In the genomic region with DNA sequence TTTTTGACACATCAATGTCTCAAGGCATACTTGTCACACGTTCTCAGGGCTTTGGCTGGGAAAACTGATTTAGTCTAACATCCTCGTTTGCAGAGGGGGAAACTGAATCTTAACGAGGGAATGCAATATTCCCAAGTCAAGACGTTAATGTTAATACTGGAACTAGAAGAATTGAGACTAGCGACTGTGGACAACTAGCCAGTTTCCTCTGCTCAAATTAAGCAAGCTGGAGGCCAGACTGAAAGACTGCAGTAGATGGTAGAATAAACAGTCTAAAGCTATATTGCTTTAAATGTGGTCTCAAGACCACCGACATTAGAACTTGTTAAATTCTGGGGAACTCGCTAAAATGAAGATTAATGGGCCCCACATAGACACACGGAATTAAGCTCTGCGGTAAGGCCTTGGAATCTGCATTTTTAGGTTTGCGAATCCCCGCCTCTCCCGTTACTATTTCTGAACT, we compare ENCODE assay signal across 1 cellular context.
TF ChIP-seq lines count a peak whose summit lies in the region.

No MANE protein-coding gene starts in this region.

TF ChIP-seq in endothelial cell of umbilical vein, 7 proteins besides CTCF, POLR2A, EP300 and RAD21:
- TF ChIP-seq MYC (IDR thresholded peaks at IDR 0.05; ENCODE audit: low read depth, low read length): no peak
- TF ChIP-seq POLR2AphosphoS5 (IDR thresholded peaks at IDR 0.05; ENCODE audit: insufficient read depth, low read depth, low read length): no peak
- no peak for TF ChIP-seq GATA2 (IDR thresholded peaks at IDR 0.05; ENCODE audit: insufficient read depth, insufficient read length, low read depth, low read length)
- no peak for TF ChIP-seq FOS (IDR thresholded peaks at IDR 0.05; ENCODE audit: borderline replicate concordance, insufficient read depth, low read length)
- TF ChIP-seq EZH2 (IDR thresholded peaks at IDR 0.05; ENCODE audit: borderline replicate concordance, low read depth, low read length, severe bottlenecking): no peak
- TF ChIP-seq, protein P1, sequence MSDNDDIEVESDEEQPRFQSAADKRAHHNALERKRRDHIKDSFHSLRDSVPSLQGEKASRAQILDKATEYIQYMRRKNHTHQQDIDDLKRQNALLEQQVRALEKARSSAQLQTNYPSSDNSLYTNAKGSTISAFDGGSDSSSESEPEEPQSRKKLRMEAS (IDR thresholded peaks at IDR 0.05; ENCODE audit: insufficient read depth, insufficient read length): no peak
